ENCODE assay signal across 23 cellular contexts in genomic region chr6:15506066-15506465, GRCh38.
A peak's percentile ranks its signal among the peaks of the same experiment; 100 is the strongest.
DNase-seq lines count a peak whose midpoint lies in the region; ATAC-seq and TF ChIP-seq lines count a peak whose summit lies in the region.
"Had no signal": no experiment of that assay in that cellular context is flagged by ENCODE, and none has a peak within 500 bp of the region (broad histone marks: within the 10 kb centered on the region; RNA-seq: fewer than 3 reads in every experiment).

No MANE protein-coding gene starts in this region.

- peaks cover 46% of the 10 kb centered on the region for H3K36me3 Mint-ChIP-seq in activated naive CD8-positive, alpha-beta T cell treated with anti-CD3 and anti-CD28 coated beads, Interleukin-2, amount 50 U/mL, for 24 hours (ENCODE audit: low read depth)
- peaks cover 61% of the 10 kb centered on the region for H3K36me3 Mint-ChIP-seq in activated CD4-positive, alpha-beta memory T cell treated with anti-CD3 and anti-CD28 coated beads for 36 hours

- no peak overlapping the region for H3K4me3 ChIP-seq in heart right ventricle
- no peak overlapping the region for H3K4me3 ChIP-seq in osteoblast (ENCODE audit: insufficient read depth, low read length)
- H3K4me3 ChIP-seq in thyroid gland (replicated peaks in 1 of 3): no peak overlapping the region
- H3K4me3 ChIP-seq: BLaER1 had no signal

- CTCF ChIA-PET in activated CD4-positive, alpha-beta memory T cell treated with anti-CD3 and anti-CD28 coated beads for 36 hours (lab: Charles Lee): no interaction called here

- TF ChIP-seq CTCF in heart right ventricle (IDR thresholded peaks at IDR 0.05) (no peak), osteoblast (IDR thresholded peaks at IDR 0.05; ENCODE audit: extremely low read depth, low read depth, low read length) (no peak), thyroid gland (IDR thresholded peaks at IDR 0.05) (no peak)

- peaks cover 15 to 66% (median 52%) of the 10 kb centered on the region in 9 donors for H3K4me1 ChIP-seq in heart right ventricle
- peaks cover 24% of the 10 kb centered on the region for H3K4me1 ChIP-seq in osteoblast (ENCODE audit: insufficient read depth, low read length)
- H3K4me1 ChIP-seq in thyroid gland: peaks cover 33 to 36% of the 10 kb centered on the region in 2 donors

- H3K27ac ChIP-seq in heart right ventricle (peak overlapping the region in 6 of 10 donors; percentile 6 to 88 (median 80)), osteoblast (ENCODE audit: low read depth, low read length) (no peak overlapping the region), thyroid gland (peak overlapping the region in 2 of 3 donors; percentile 87)
- H3K27ac ChIP-seq: BLaER1 had no signal

- 97% methylated on average over 7 of the region's 7 CpGs for WGBS in heart right ventricle, 2 donors
- 94% methylated on average over 7 of the region's 7 CpGs for WGBS in thyroid gland, 2 donors

- no peaks in the 10 kb centered on the region for H3K9me3 ChIP-seq in heart right ventricle
- H3K9me3 ChIP-seq in osteoblast (ENCODE audit: low read depth, low read length): no peaks in the 10 kb centered on the region
- H3K9me3 ChIP-seq in thyroid gland: no peaks in the 10 kb centered on the region
- H3K9me3 ChIP-seq: BLaER1, esophagus muscularis mucosa, tibial nerve had no signal

- H3K36me3 ChIP-seq in heart right ventricle (peaks cover 0 to 77% (median 0%) of the 10 kb centered on the region in 9 donors), osteoblast (ENCODE audit: insufficient read depth, low read length) (peaks cover 19% of the 10 kb centered on the region), thyroid gland (no peaks in the 10 kb centered on the region)

- DNase-seq in heart right ventricle (no peak), Right ventricle myocardium inferior (ENCODE audit: missing footprints) (no peak), osteoblast (ENCODE audit: insufficient read length, low spot score, missing footprints) (peak; percentile 27), thyroid gland (no peak)
- DNase-seq in activated naive CD8-positive, alpha-beta T cell treated with anti-CD3 and anti-CD28 coated beads, Interleukin-2, amount 50 U/mL, for 24 hours: no peak
- DNase-seq in activated CD4-positive, alpha-beta memory T cell treated with anti-CD3 and anti-CD28 coated beads for 36 hours: no peak
- DNase-seq: activated CD4-positive, alpha-beta T cell treated with anti-CD3 and anti-CD28 coated beads for 48 hours; caudate nucleus; dermis blood vessel endothelial cell; DMS53; foreskin melanocyte; hypothalamus; mesendoderm; naive thymus-derived CD8-positive, alpha-beta T cell; T-helper 2 cell had no signal

- ATAC-seq in heart right ventricle (no peak), Right ventricle myocardium inferior (no peak), GM19397 (IDR thresholded peaks at IDR 0.05; ENCODE audit: unreplicated experiment) (no peak)
- no peak for ATAC-seq in activated naive CD8-positive, alpha-beta T cell treated with anti-CD3 and anti-CD28 coated beads, Interleukin-2, amount 50 U/mL, for 24 hours
- ATAC-seq: left lobe of liver; naive thymus-derived CD8-positive, alpha-beta T cell had no signal

- TF ChIP-seq POLR2A in thyroid gland (IDR thresholded peaks at IDR 0.05): no peak

- no peak overlapping the region for H3K4me3 Mint-ChIP-seq in activated naive CD8-positive, alpha-beta T cell treated with anti-CD3 and anti-CD28 coated beads, Interleukin-2, amount 50 U/mL, for 24 hours
- H3K4me3 Mint-ChIP-seq in activated CD4-positive, alpha-beta memory T cell treated with anti-CD3 and anti-CD28 coated beads for 36 hours: no peak overlapping the region
- H3K4me3 Mint-ChIP-seq: activated naive CD8-positive, alpha-beta T cell; IgD-negative memory B cell; naive thymus-derived CD8-positive, alpha-beta T cell had no signal

- H4K20me1 ChIP-seq in osteoblast (ENCODE audit: insufficient read depth, low read length): peaks cover 39% of the 10 kb centered on the region

- no peak overlapping the region for H2AFZ ChIP-seq in osteoblast (ENCODE audit: low read length)
- H2AFZ ChIP-seq: parathyroid adenoma had no signal

- H3K79me2 ChIP-seq in osteoblast (ENCODE audit: insufficient read depth, low read length): peaks cover 18% of the 10 kb centered on the region

- POLR2A ChIA-PET in activated CD4-positive, alpha-beta memory T cell treated with anti-CD3 and anti-CD28 coated beads for 36 hours (lab: Charles Lee): no interaction called here

- peaks cover 6% of the 10 kb centered on the region for H3K4me1 Mint-ChIP-seq in activated naive CD8-positive, alpha-beta T cell treated with anti-CD3 and anti-CD28 coated beads, Interleukin-2, amount 50 U/mL, for 24 hours
- H3K4me1 Mint-ChIP-seq in activated CD4-positive, alpha-beta memory T cell treated with anti-CD3 and anti-CD28 coated beads for 36 hours (ENCODE audit: low read depth): no peaks in the 10 kb centered on the region

- intact Hi-C loops in heart right ventricle (cut with DNase I): loop anchor here in 4 of 10 donors (5.0 to 10.0 kb wide), 4 partner anchors 109 to 1381 kb away; no protein-coding TSS in a partner anchor
- intact Hi-C loops in Right ventricle myocardium inferior (cut with DNase I): no loop called here
- intact Hi-C loops in thyroid gland (cut with DNase I): no loop called here
- intact Hi-C loops in activated CD4-positive, alpha-beta memory T cell treated with anti-CD3 and anti-CD28 coated beads for 36 hours (cut with micrococcal nuclease): no loop called here

- no peak overlapping the region for H3K4me2 ChIP-seq in osteoblast (ENCODE audit: insufficient read depth, low read length)
- H3K4me2 ChIP-seq: BLaER1 had no signal

- H3K27me3 Mint-ChIP-seq in activated naive CD8-positive, alpha-beta T cell treated with anti-CD3 and anti-CD28 coated beads, Interleukin-2, amount 50 U/mL, for 24 hours: no peaks in the 10 kb centered on the region
- H3K27me3 Mint-ChIP-seq in activated CD4-positive, alpha-beta memory T cell treated with anti-CD3 and anti-CD28 coated beads for 36 hours: no peaks in the 10 kb centered on the region
- H3K27me3 Mint-ChIP-seq: activated naive CD8-positive, alpha-beta T cell; IgD-negative memory B cell; naive thymus-derived CD8-positive, alpha-beta T cell had no signal

- no peaks in the 10 kb centered on the region for H3K9me3 Mint-ChIP-seq in activated naive CD8-positive, alpha-beta T cell treated with anti-CD3 and anti-CD28 coated beads, Interleukin-2, amount 50 U/mL, for 24 hours
- no peaks in the 10 kb centered on the region for H3K9me3 Mint-ChIP-seq in activated CD4-positive, alpha-beta memory T cell treated with anti-CD3 and anti-CD28 coated beads for 36 hours
- H3K9me3 Mint-ChIP-seq: IgD-negative memory B cell; naive thymus-derived CD8-positive, alpha-beta T cell had no signal

- H3K27me3 ChIP-seq in heart right ventricle (no peaks in the 10 kb centered on the region), osteoblast (ENCODE audit: insufficient read depth, low read length) (no peaks in the 10 kb centered on the region), thyroid gland (no peaks in the 10 kb centered on the region)
- H3K27me3 ChIP-seq: BLaER1, esophagus muscularis mucosa, tibial nerve had no signal

- H3K27ac Mint-ChIP-seq in activated naive CD8-positive, alpha-beta T cell treated with anti-CD3 and anti-CD28 coated beads, Interleukin-2, amount 50 U/mL, for 24 hours: peak overlapping the region; percentile 39
- H3K27ac Mint-ChIP-seq in activated CD4-positive, alpha-beta memory T cell treated with anti-CD3 and anti-CD28 coated beads for 36 hours: no peak overlapping the region
- H3K27ac Mint-ChIP-seq: activated naive CD8-positive, alpha-beta T cell had no signal
